ENCODE assay signal across 19 cellular contexts in genomic region chr3:108664266-108664665, GRCh38.
DNase-seq lines count a peak whose midpoint lies in the region; ATAC-seq and TF ChIP-seq lines count a peak whose summit lies in the region.
"Had no signal": no experiment of that assay in that cellular context is flagged by ENCODE, and none has a peak within 500 bp of the region (broad histone marks: within the 10 kb centered on the region; RNA-seq: fewer than 3 reads in every experiment).

No MANE protein-coding gene starts in this region.

- peaks cover 9 to 22% of the 10 kb centered on the region in 2 donors for H3K4me1 ChIP-seq in gastrocnemius medialis

- no peaks in the 10 kb centered on the region for H3K9me3 ChIP-seq in gastrocnemius medialis

- TF ChIP-seq CTCF in WTC11 (IDR thresholded peaks at IDR 0.05) (no peak), gastrocnemius medialis (IDR thresholded peaks at IDR 0.05 in 4 of 5, conservative IDR thresholded peaks at IDR 0.05 in 1 of 5) (no peak)

- ATAC-seq in WTC11: peak; percentile 39
- peak; percentile 76 to 84 for ATAC-seq in gastrocnemius medialis
- no peak for ATAC-seq in GM19351 (IDR thresholded peaks at IDR 0.05; ENCODE audit: unreplicated experiment)
- ATAC-seq: HCT116, K562, PC-3 had no signal

- no peaks in the 10 kb centered on the region for H3K27me3 Mint-ChIP-seq in WTC11 (ENCODE audit: low read depth)
- H3K27me3 Mint-ChIP-seq: B cell had no signal

- DNase-seq in ELR (ENCODE audit: low read depth) (peak; percentile 2), WTC11 (ENCODE audit: low spot score) (no peak), iris pigment epithelial cell (ENCODE audit: low read depth) (peak; percentile 3), gastrocnemius medialis (peak; percentile 5 to 12), dedifferentiated amniotic fluid mesenchymal stem cell (ENCODE audit: extremely low spot score) (no peak), erythroblast (lab: John Stamatoyannopoulos, UW) (no peak)
- DNase-seq: ACHN, DMS 273 treated with DMSO at 0.1 percent for 48 hours, GDM1, NCI-H1417, NCI-H1930, NCI-H526, PC-3, RPMI8226, SIG-M5 had no signal

- H3K4me1 Mint-ChIP-seq in WTC11: peaks cover 14% of the 10 kb centered on the region

- intact Hi-C loops in gastrocnemius medialis (cut with DNase I; ENCODE audit: low total_unique reads): loop anchor here (5.0 to 10.0 kb wide), 2 partner anchors 418 to 1651 kb away; no protein-coding TSS in a partner anchor

- in situ Hi-C loops in gastrocnemius medialis (cut with MboI; ENCODE audit: low sequenced_read_pairs in 4 of 4): loop anchor here in 3 of 4 donors (5.0 to 25.0 kb wide), 4 partner anchors 251 to 1648 kb away; no protein-coding TSS in a partner anchor

- H3K4me3 Mint-ChIP-seq in WTC11: no peak overlapping the region
- H3K4me3 Mint-ChIP-seq: B cell had no signal

- POLR2A ChIA-PET in WTC11 (lab: Charles Lee): no interaction called here

- H3K36me3 ChIP-seq in gastrocnemius medialis: no peaks in the 10 kb centered on the region

- no peaks in the 10 kb centered on the region for H3K27me3 ChIP-seq in gastrocnemius medialis

- H3K9me3 Mint-ChIP-seq in WTC11: peaks cover 3% of the 10 kb centered on the region

- no peak overlapping the region for H3K27ac ChIP-seq in gastrocnemius medialis

- peak overlapping the region; percentile 24; the same call in 1 of the 2 replicates for H3K27ac Mint-ChIP-seq in WTC11
- H3K27ac Mint-ChIP-seq: B cell had no signal

- CTCF ChIA-PET in WTC11 (lab: Charles Lee): interaction anchor here (0.5 to 2.5 kb wide), 5 partner anchors 154 to 347 kb away, joined by 4 to 16 read pairs (median 4); no protein-coding TSS in a partner anchor

- TF ChIP-seq POLR2A in gastrocnemius medialis (IDR thresholded peaks at IDR 0.05) (no peak), erythroblast (IDR thresholded peaks at IDR 0.05; ENCODE audit: low read length) (no peak)

- H3K36me3 Mint-ChIP-seq in WTC11: 0 out of 2 replicates have a peak, but pooled peaks cover 6% of the 10 kb centered on the region

- no peak overlapping the region for H3K4me3 ChIP-seq in gastrocnemius medialis
- H3K4me3 ChIP-seq: K562 had no signal

TF ChIP-seq in WTC11, 78 proteins besides CTCF, POLR2A, EP300 and RAD21:
- TF ChIP-seq MYBL2 (CRISPR knock-in tag; IDR thresholded peaks at IDR 0.05) (no peak), ZNF317 (CRISPR knock-in tag; IDR thresholded peaks at IDR 0.05; ENCODE audit: borderline replicate concordance, low read depth) (no peak)
- TF ChIP-seq, protein P1, sequence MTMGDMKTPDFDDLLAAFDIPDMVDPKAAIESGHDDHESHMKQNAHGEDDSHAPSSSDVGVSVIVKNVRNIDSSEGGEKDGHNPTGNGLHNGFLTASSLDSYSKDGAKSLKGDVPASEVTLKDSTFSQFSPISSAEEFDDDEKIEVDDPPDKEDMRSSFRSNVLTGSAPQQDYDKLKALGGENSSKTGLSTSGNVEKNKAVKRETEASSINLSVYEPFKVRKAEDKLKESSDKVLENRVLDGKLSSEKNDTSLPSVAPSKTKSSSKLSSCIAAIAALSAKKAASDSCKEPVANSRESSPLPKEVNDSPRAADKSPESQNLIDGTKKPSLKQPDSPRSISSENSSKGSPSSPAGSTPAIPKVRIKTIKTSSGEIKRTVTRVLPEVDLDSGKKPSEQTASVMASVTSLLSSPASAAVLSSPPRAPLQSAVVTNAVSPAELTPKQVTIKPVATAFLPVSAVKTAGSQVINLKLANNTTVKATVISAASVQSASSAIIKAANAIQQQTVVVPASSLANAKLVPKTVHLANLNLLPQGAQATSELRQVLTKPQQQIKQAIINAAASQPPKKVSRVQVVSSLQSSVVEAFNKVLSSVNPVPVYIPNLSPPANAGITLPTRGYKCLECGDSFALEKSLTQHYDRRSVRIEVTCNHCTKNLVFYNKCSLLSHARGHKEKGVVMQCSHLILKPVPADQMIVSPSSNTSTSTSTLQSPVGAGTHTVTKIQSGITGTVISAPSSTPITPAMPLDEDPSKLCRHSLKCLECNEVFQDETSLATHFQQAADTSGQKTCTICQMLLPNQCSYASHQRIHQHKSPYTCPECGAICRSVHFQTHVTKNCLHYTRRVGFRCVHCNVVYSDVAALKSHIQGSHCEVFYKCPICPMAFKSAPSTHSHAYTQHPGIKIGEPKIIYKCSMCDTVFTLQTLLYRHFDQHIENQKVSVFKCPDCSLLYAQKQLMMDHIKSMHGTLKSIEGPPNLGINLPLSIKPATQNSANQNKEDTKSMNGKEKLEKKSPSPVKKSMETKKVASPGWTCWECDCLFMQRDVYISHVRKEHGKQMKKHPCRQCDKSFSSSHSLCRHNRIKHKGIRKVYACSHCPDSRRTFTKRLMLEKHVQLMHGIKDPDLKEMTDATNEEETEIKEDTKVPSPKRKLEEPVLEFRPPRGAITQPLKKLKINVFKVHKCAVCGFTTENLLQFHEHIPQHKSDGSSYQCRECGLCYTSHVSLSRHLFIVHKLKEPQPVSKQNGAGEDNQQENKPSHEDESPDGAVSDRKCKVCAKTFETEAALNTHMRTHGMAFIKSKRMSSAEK (CRISPR knock-in tag; IDR thresholded peaks at IDR 0.05; ENCODE audit: borderline replicate concordance): no peak
- TF ChIP-seq, protein P2, sequence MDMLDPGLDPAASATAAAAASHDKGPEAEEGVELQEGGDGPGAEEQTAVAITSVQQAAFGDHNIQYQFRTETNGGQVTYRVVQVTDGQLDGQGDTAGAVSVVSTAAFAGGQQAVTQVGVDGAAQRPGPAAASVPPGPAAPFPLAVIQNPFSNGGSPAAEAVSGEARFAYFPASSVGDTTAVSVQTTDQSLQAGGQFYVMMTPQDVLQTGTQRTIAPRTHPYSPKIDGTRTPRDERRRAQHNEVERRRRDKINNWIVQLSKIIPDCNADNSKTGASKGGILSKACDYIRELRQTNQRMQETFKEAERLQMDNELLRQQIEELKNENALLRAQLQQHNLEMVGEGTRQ (CRISPR knock-in tag; IDR thresholded peaks at IDR 0.05): no peak

Comparison
In these comparisons a context has a peak if more than half of its experiments do, and no peak if none do; other contexts are left out.
1. DNase-seq: peak in ELR (single experiment), iris pigment epithelial cell (single experiment) and gastrocnemius medialis (2 of 2); none in WTC11 (single experiment), dedifferentiated amniotic fluid mesenchymal stem cell (single experiment) and erythroblast (0 of 2).